ENCODE assay signal across 1 cellular context in the genomic region with DNA sequence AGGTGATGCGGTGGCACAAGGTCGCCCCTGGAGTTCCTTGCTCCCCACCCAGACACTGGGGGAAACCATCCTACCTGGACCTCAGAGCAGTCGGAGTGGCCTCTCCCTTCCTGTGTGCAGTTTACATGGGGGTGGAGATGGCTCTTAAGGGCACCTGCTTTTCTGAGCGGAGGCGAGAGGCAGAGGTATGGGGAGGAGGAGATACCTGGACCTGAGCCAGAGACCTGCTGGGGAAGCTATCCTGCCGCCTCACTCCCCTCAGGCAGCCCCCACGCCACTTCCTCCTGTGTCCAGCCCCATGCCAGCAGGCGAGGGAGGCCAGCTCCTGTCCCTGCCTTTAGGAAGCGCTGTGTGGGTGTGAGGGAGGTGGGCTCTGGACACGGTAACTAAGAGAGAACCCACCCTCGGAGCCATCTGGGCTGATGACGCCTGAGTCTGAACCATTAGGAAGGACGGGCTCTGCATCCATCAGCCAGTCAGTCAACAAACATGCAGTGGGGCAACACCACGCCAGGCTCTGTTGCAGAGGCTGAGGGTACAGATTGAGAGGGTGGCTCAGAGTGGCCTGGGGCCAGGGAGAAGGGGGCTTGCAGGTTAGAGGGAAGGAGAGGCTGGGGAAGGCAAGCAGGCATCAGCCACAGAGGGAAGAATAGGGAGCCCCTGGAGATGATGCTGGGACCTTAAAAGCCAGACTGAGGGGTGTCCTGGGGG.
TF ChIP-seq lines count a peak whose summit lies in the region.

No MANE protein-coding gene starts in this region.

TF ChIP-seq in HEK293, 187 proteins besides CTCF, POLR2A, EP300 and RAD21 (continued from another document):
- TF ChIP-seq, protein P1, sequence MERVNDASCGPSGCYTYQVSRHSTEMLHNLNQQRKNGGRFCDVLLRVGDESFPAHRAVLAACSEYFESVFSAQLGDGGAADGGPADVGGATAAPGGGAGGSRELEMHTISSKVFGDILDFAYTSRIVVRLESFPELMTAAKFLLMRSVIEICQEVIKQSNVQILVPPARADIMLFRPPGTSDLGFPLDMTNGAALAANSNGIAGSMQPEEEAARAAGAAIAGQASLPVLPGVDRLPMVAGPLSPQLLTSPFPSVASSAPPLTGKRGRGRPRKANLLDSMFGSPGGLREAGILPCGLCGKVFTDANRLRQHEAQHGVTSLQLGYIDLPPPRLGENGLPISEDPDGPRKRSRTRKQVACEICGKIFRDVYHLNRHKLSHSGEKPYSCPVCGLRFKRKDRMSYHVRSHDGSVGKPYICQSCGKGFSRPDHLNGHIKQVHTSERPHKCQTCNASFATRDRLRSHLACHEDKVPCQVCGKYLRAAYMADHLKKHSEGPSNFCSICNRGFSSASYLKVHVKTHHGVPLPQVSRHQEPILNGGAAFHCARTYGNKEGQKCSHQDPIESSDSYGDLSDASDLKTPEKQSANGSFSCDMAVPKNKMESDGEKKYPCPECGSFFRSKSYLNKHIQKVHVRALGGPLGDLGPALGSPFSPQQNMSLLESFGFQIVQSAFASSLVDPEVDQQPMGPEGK (tag by site-specific recombination; IDR thresholded peaks at IDR 0.05): peak; percentile 24; the same call in 1 of the 2 replicates
- TF ChIP-seq ZNF785 (tag by site-specific recombination; IDR thresholded peaks at IDR 0.05): no peak
